ENCODE assay signal across 11 cellular contexts in genomic region chrX:71542825-71543224, GRCh38. TPM values are rescaled to one million over a fixed set of nuclear protein-coding genes. Genes with fewer than 3 reads are reported as not detected.
DNase-seq lines count a peak whose midpoint lies in the region; ATAC-seq and TF ChIP-seq lines count a peak whose summit lies in the region.
"Had no signal": no experiment of that assay in that cellular context is flagged by ENCODE, and none has a peak within 500 bp of the region (broad histone marks: within the 10 kb centered on the region; RNA-seq: fewer than 3 reads in every experiment).

No MANE protein-coding gene starts in this region.

- H3K27me3 Mint-ChIP-seq in activated CD4-positive, alpha-beta memory T cell treated with anti-CD3 and anti-CD28 coated beads for 36 hours, result no peaks in the 10 kb centered on the region

- H3K4me1 ChIP-seq in left ventricle myocardium inferior (peaks cover 78% of the 10 kb centered on the region), right atrium auricular region (peaks cover 0 to 34% of the 10 kb centered on the region in 2 donors), foreskin keratinocyte (peaks cover 36% of the 10 kb centered on the region), thoracic aorta (ENCODE audit: control insufficient read depth in 1 of 2, low read depth in 2 of 2) (peaks cover 33 to 59% of the 10 kb centered on the region in 2 donors)

- H3K36me3 ChIP-seq in left ventricle myocardium inferior, result peaks cover 24% of the 10 kb centered on the region
- peaks cover 23% of the 10 kb centered on the region for H3K36me3 ChIP-seq in right atrium auricular region
- H3K36me3 ChIP-seq in thoracic aorta, result peaks cover 4% of the 10 kb centered on the region

- H3K4me1 Mint-ChIP-seq in activated CD4-positive, alpha-beta memory T cell treated with anti-CD3 and anti-CD28 coated beads for 36 hours (ENCODE audit: low read depth), result peaks cover 55% of the 10 kb centered on the region

- no peak overlapping the region for H3K4me3 ChIP-seq in left ventricle myocardium inferior
- H3K4me3 ChIP-seq in right atrium auricular region, result no peak overlapping the region
- peak overlapping the region; percentile 20 for H3K4me3 ChIP-seq in thoracic aorta
- H3K4me3 ChIP-seq: GM23338 had no signal

- no peak for TF ChIP-seq CTCF in left ventricle myocardium inferior (IDR thresholded peaks at IDR 0.05; ENCODE audit: borderline replicate concordance)
- no peak for TF ChIP-seq CTCF in right atrium auricular region (IDR thresholded peaks at IDR 0.05)
- no peak for TF ChIP-seq CTCF in foreskin keratinocyte (conservative IDR thresholded peaks at IDR 0.05)
- TF ChIP-seq CTCF in thoracic aorta (IDR thresholded peaks at IDR 0.05), result no peak
- no peak for TF ChIP-seq CTCF in omental fat pad (IDR thresholded peaks at IDR 0.05)

- no peaks in the 10 kb centered on the region for H3K9me3 Mint-ChIP-seq in activated CD4-positive, alpha-beta memory T cell treated with anti-CD3 and anti-CD28 coated beads for 36 hours
- H3K9me3 Mint-ChIP-seq: GM23338 had no signal

- ATAC-seq in foreskin keratinocyte (peak; percentile 12), thoracic aorta (ENCODE audit: insufficient number of reproducible peaks, low FRiP score, low read depth) (no peak), omental fat pad (ENCODE audit: low FRiP score) (no peak)
- ATAC-seq: GM23338 had no signal

- CTCF ChIA-PET in activated CD4-positive, alpha-beta memory T cell treated with anti-CD3 and anti-CD28 coated beads for 36 hours (lab: Charles Lee), result interaction anchor here (1.1 kb wide), 1 partner anchor 9 kb away, joined by 6 read pairs; no protein-coding TSS in a partner anchor

- peak overlapping the region; percentile 75 for H3K4me3 Mint-ChIP-seq in activated CD4-positive, alpha-beta memory T cell treated with anti-CD3 and anti-CD28 coated beads for 36 hours

- H3K9me3 ChIP-seq in left ventricle myocardium inferior (replicated peaks), result no peaks in the 10 kb centered on the region
- H3K9me3 ChIP-seq in right atrium auricular region, result no peaks in the 10 kb centered on the region
- H3K9me3 ChIP-seq in thoracic aorta, result no peaks in the 10 kb centered on the region

- H3K27ac ChIP-seq in left ventricle myocardium inferior (replicated peaks) (peak overlapping the region; percentile 30), right atrium auricular region (peak overlapping the region in 1 of 2 donors; percentile 65), foreskin keratinocyte (peak overlapping the region; percentile 63), thoracic aorta (peak overlapping the region in 1 of 2 donors; percentile 74)

- POLR2A ChIA-PET in activated CD4-positive, alpha-beta memory T cell treated with anti-CD3 and anti-CD28 coated beads for 36 hours (lab: Charles Lee), result interaction anchor here (1.2 to 6.1 kb wide), 3 partner anchors 9 to 177 kb away, joined by 4 to 96 read pairs (median 13); partner anchors contain the start of genes CXCR3, OGT and TAF1

- intact Hi-C loops in left ventricle myocardium inferior (cut with micrococcal nuclease), result no loop called here
- intact Hi-C loops in activated CD4-positive, alpha-beta memory T cell treated with anti-CD3 and anti-CD28 coated beads for 36 hours (cut with micrococcal nuclease), result no loop called here

- DNase-seq in left ventricle myocardium inferior (no peak), right atrium auricular region (ENCODE audit: low spot score) (no peak), foreskin keratinocyte (peak in 1 of 2 donors; percentile 22), thoracic aorta (ENCODE audit: low spot score) (no peak), NCI-H187 treated with DMSO at 0.1 percent for 48 hours (lab: John Stamatoyannopoulos, UW) (no peak), omental fat pad (ENCODE audit: low spot score) (no peak), erythroblast (lab: John Stamatoyannopoulos, UW) (no peak)
- no peak for DNase-seq in activated CD4-positive, alpha-beta memory T cell treated with anti-CD3 and anti-CD28 coated beads for 36 hours
- DNase-seq: C1 segment of cervical spinal cord; central memory CD4-positive, alpha-beta T cell had no signal

- peak overlapping the region; percentile 91 for H3K27ac Mint-ChIP-seq in activated CD4-positive, alpha-beta memory T cell treated with anti-CD3 and anti-CD28 coated beads for 36 hours
- H3K27ac Mint-ChIP-seq: GM23338 had no signal

- peaks cover 71% of the 10 kb centered on the region for H3K36me3 Mint-ChIP-seq in activated CD4-positive, alpha-beta memory T cell treated with anti-CD3 and anti-CD28 coated beads for 36 hours

- no peaks in the 10 kb centered on the region for H3K27me3 ChIP-seq in left ventricle myocardium inferior (ENCODE audit: low read depth)
- H3K27me3 ChIP-seq in right atrium auricular region, result no peaks in the 10 kb centered on the region
- H3K27me3 ChIP-seq in foreskin keratinocyte, result no peaks in the 10 kb centered on the region
- H3K27me3 ChIP-seq in thoracic aorta (replicated peaks; ENCODE audit: insufficient read depth), result no peaks in the 10 kb centered on the region

- TF ChIP-seq POLR2A in erythroblast (IDR thresholded peaks at IDR 0.05; ENCODE audit: low read length), result no peak

RNA-seq across cellular contexts. Expression of gene OGT, which starts 9.9 kb away (rescaled TPM):
- 83.8 TPM for total RNA-seq in left ventricle myocardium inferior
- total RNA-seq in right atrium auricular region, result 10 to 100 TPM; 50.8 to 54.0 TPM
- 100 to 1,000 TPM; 280 to 304 TPM for total RNA-seq in activated CD4-positive, alpha-beta memory T cell treated with anti-CD3 and anti-CD28 coated beads for 36 hours
- total RNA-seq in foreskin keratinocyte, result 42.1 and 46.8 TPM in 2 replicates
- polyA plus RNA-seq in foreskin keratinocyte, result 9.8 and 10.3 TPM in 2 replicates
- total RNA-seq in thoracic aorta, result 100 to 1,000 TPM; 196 to 258 TPM
- 100 to 1,000 TPM; 139 to 209 (median 175) TPM for total RNA-seq in omental fat pad

RNA-seq across cellular contexts. Expression of gene GCNA, which starts 35.4 kb away (rescaled TPM):
- 1.4 TPM for total RNA-seq in left ventricle myocardium inferior
- 1 to 10 TPM in 1 of 2 donors, under 1 TPM in 1; 0.48 to 3.0 TPM for total RNA-seq in right atrium auricular region
- total RNA-seq in activated CD4-positive, alpha-beta memory T cell treated with anti-CD3 and anti-CD28 coated beads for 36 hours, result 1 to 10 TPM; 3.2 to 3.4 TPM
- 0.39 and 0.41 TPM in 2 replicates for total RNA-seq in foreskin keratinocyte
- 0.26 and 0.34 TPM in 2 replicates for polyA plus RNA-seq in foreskin keratinocyte
- 1 to 10 TPM; 5.1 to 5.4 TPM for total RNA-seq in thoracic aorta
- 1 to 10 TPM; 2.8 to 6.3 (median 4.2) TPM for total RNA-seq in omental fat pad
